Comparison of ENCODE assay signal across 33 cellular contexts in the genomic region with DNA sequence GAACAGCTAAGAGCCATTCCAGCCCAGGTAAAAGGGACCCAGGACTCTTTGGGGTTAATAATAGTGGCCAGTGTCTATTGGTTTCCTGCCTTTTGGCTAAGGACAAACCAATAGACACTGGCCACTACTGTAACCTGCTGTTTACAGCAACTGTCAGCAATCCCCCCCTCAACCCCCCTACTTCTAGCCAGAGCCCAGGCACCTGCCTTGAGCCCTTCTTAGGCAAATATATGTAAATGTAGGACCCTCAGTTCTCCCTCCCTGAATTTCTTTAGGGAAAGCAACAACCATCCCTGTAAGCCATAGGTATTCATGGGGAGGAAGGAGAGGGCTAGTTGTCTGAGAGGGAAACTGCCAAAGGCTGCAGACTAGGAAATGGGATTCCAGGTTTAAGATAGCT. TPM values are rescaled to one million over a fixed set of nuclear protein-coding genes. Genes with fewer than 3 reads are reported as not detected.
"Had no signal": no experiment of that assay in that cellular context is flagged by ENCODE, and none has a peak within 500 bp of the region (broad histone marks: within the 10 kb centered on the region; RNA-seq: fewer than 3 reads in every experiment).

No MANE protein-coding gene starts in this region.

- H3K36me3 Mint-ChIP-seq: activated naive CD4-positive, alpha-beta T cell treated with anti-CD3 and anti-CD28 coated beads, Interleukin-2, amount 10 ng/mL, durations not matched to agents 7 days and 5 days; brain; naive thymus-derived CD4-positive, alpha-beta T cell; stimulated activated effector memory CD8-positive, alpha-beta T cell treated with anti-CD3 and anti-CD28 coated beads, Interleukin-12 subunit alpha, Interleukin-12 subunit beta, amount 100 ng/mL, for 72 hours had no signal

- H3K27me3 ChIP-seq: ascending aorta, colonic mucosa, gastroesophageal sphincter, sigmoid colon, uterus had no signal

- H3K36me3 ChIP-seq: ascending aorta, cardiac muscle cell, colonic mucosa, gastroesophageal sphincter, sigmoid colon, uterus had no signal

- DNase-seq: activated CD4-positive, alpha-beta T cell treated with anti-CD3 and anti-CD28 coated beads for 36 hours; activated CD4-positive, CD25-positive, alpha-beta regulatory T cell; activated gamma-delta T cell; activated naive CD4-positive, alpha-beta T cell treated with anti-CD3 and anti-CD28 coated beads, Interleukin-2, amount 10 ng/mL, durations not matched to agents 7 days and 5 days; activated naive CD8-positive, alpha-beta T cell treated with anti-CD3 and anti-CD28 coated beads, Interleukin-2, amount 10 ng/mL, durations not matched to agents 7 days and 5 days; cerebellar nuclear complex; colonic mucosa; effector CD8-positive, alpha-beta T cell; left colon; midbrain; naive thymus-derived CD4-positive, alpha-beta T cell; occipital lobe; psoas muscle; sigmoid colon; small intestine; stimulated activated CD4-positive, alpha-beta T cell treated with anti-CD3 and anti-CD28 coated beads, Interleukin-4, amount 100 ng/mL, for 24 hours; substantia nigra; T-helper 2 cell; uterus had no signal

- ATAC-seq: activated CD4-positive, alpha-beta T cell treated with anti-CD3 and anti-CD28 coated beads for 36 hours; gastroesophageal sphincter; left colon; naive thymus-derived CD4-positive, alpha-beta T cell; psoas muscle; stimulated activated effector memory CD8-positive, alpha-beta T cell treated with anti-CD3 and anti-CD28 coated beads, Interleukin-12 subunit alpha, Interleukin-12 subunit beta, amount 100 ng/mL, for 72 hours had no signal

- H3K4me1 Mint-ChIP-seq: neural crest cell had no signal

- H3K4me2 ChIP-seq: hepatocyte had no signal

- H2AFZ ChIP-seq: hepatocyte, parathyroid adenoma had no signal

- H3K9ac ChIP-seq: parathyroid adenoma had no signal

- H3K4me3 ChIP-seq: ascending aorta, cardiac muscle cell, colonic mucosa, gastroesophageal sphincter, hepatocyte, psoas muscle, sigmoid colon, uterus had no signal

- H3K9me3 Mint-ChIP-seq: activated naive CD4-positive, alpha-beta T cell treated with anti-CD3 and anti-CD28 coated beads, Interleukin-2, amount 10 ng/mL, durations not matched to agents 7 days and 5 days; activated naive CD8-positive, alpha-beta T cell treated with anti-CD3 and anti-CD28 coated beads, Interleukin-2, amount 10 ng/mL, durations not matched to agents 7 days and 5 days; activated T-helper 1 cell treated with anti-CD3 and anti-CD28 coated beads, Interleukin-12 subunit alpha, Interleukin-12 subunit beta, Interleukin-2, Interleukin-4 antibody, amounts not matched to agents 30 ng/mL and 10 ng/mL and 1 ng/mL, durations not matched to agents 14 hours and 24 hours and 36 hours; neural crest cell; stimulated activated effector memory CD8-positive, alpha-beta T cell treated with anti-CD3 and anti-CD28 coated beads, Interleukin-12 subunit alpha, Interleukin-12 subunit beta, amount 100 ng/mL, for 72 hours; stimulated activated naive CD8-positive, alpha-beta T cell treated with anti-CD3 and anti-CD28 coated beads, Interleukin-15, Interleukin-2, amounts not matched to agents 100 ng/mL and 50 ng/mL, for 24 hours; type B pancreatic cell had no signal

- H3K4me3 Mint-ChIP-seq: activated CD4-positive, alpha-beta T cell treated with anti-CD3 and anti-CD28 coated beads for 36 hours; activated naive CD4-positive, alpha-beta T cell treated with anti-CD3 and anti-CD28 coated beads, Interleukin-2, amount 10 ng/mL, durations not matched to agents 7 days and 5 days; activated naive CD8-positive, alpha-beta T cell treated with anti-CD3 and anti-CD28 coated beads, Interleukin-2, amount 10 ng/mL, durations not matched to agents 7 days and 5 days; activated T-helper 1 cell treated with anti-CD3 and anti-CD28 coated beads, Interleukin-12 subunit alpha, Interleukin-12 subunit beta, Interleukin-2, Interleukin-4 antibody, amounts not matched to agents 30 ng/mL and 10 ng/mL and 1 ng/mL, durations not matched to agents 14 hours and 24 hours and 36 hours; brain; naive thymus-derived CD4-positive, alpha-beta T cell; neural crest cell; stimulated activated effector memory CD8-positive, alpha-beta T cell treated with anti-CD3 and anti-CD28 coated beads, Interleukin-12 subunit alpha, Interleukin-12 subunit beta, amount 100 ng/mL, for 72 hours; stimulated activated naive CD8-positive, alpha-beta T cell treated with anti-CD3 and anti-CD28 coated beads, Interleukin-15, Interleukin-2, amounts not matched to agents 100 ng/mL and 50 ng/mL, for 24 hours had no signal

- H3K27ac Mint-ChIP-seq: activated CD4-positive, alpha-beta T cell treated with anti-CD3 and anti-CD28 coated beads for 36 hours; activated naive CD4-positive, alpha-beta T cell treated with anti-CD3 and anti-CD28 coated beads, Interleukin-2, amount 10 ng/mL, durations not matched to agents 7 days and 5 days; activated naive CD8-positive, alpha-beta T cell treated with anti-CD3 and anti-CD28 coated beads, Interleukin-2, amount 10 ng/mL, durations not matched to agents 7 days and 5 days; activated T-helper 1 cell treated with anti-CD3 and anti-CD28 coated beads, Interleukin-12 subunit alpha, Interleukin-12 subunit beta, Interleukin-2, Interleukin-4 antibody, amounts not matched to agents 30 ng/mL and 10 ng/mL and 1 ng/mL, durations not matched to agents 14 hours and 24 hours and 36 hours; brain; naive thymus-derived CD4-positive, alpha-beta T cell; stimulated activated effector memory CD8-positive, alpha-beta T cell treated with anti-CD3 and anti-CD28 coated beads, Interleukin-12 subunit alpha, Interleukin-12 subunit beta, amount 100 ng/mL, for 72 hours; stimulated activated naive CD8-positive, alpha-beta T cell treated with anti-CD3 and anti-CD28 coated beads, Interleukin-15, Interleukin-2, amounts not matched to agents 100 ng/mL and 50 ng/mL, for 24 hours; type B pancreatic cell had no signal

- H3K27ac ChIP-seq: ascending aorta, cardiac muscle cell, colonic mucosa, hepatocyte, parathyroid adenoma, psoas muscle, uterus had no signal

- H3K4me1 ChIP-seq: ascending aorta, colonic mucosa, parathyroid adenoma, psoas muscle, uterus had no signal

- H3K9me3 ChIP-seq: ascending aorta, colonic mucosa, gastroesophageal sphincter, psoas muscle, sigmoid colon, uterus had no signal

- H3K79me2 ChIP-seq: hepatocyte, parathyroid adenoma had no signal

RNA-seq across cellular contexts. Expression of a gene that starts 22.3 kb away (rescaled TPM):
- total RNA-seq: activated CD4-positive, alpha-beta T cell treated with anti-CD3 and anti-CD28 coated beads for 36 hours; activated T-helper 1 cell treated with anti-CD3 and anti-CD28 coated beads, Interleukin-12 subunit alpha, Interleukin-12 subunit beta, Interleukin-2, Interleukin-4 antibody, amounts not matched to agents 30 ng/mL and 10 ng/mL and 1 ng/mL, durations not matched to agents 14 hours and 24 hours and 36 hours; cardiac muscle cell; colonic mucosa; dermis microvascular lymphatic vessel endothelial cell; liver; occipital lobe had no signal
- polyA plus RNA-seq: cardiac muscle cell; naive thymus-derived CD4-positive, alpha-beta T cell had no signal

RNA-seq across cellular contexts. Expression of a gene that starts 43.1 kb away (rescaled TPM):
- total RNA-seq: activated CD4-positive, alpha-beta T cell treated with anti-CD3 and anti-CD28 coated beads for 36 hours; activated naive CD8-positive, alpha-beta T cell treated with anti-CD3 and anti-CD28 coated beads, Interleukin-2, amount 10 ng/mL, durations not matched to agents 7 days and 5 days; activated T-helper 1 cell treated with anti-CD3 and anti-CD28 coated beads, Interleukin-12 subunit alpha, Interleukin-12 subunit beta, Interleukin-2, Interleukin-4 antibody, amounts not matched to agents 30 ng/mL and 10 ng/mL and 1 ng/mL, durations not matched to agents 14 hours and 24 hours and 36 hours; ascending aorta; cardiac muscle cell; colonic mucosa; dermis microvascular lymphatic vessel endothelial cell; left colon; liver; naive thymus-derived CD4-positive, alpha-beta T cell; occipital lobe had no signal
- polyA plus RNA-seq: cardiac muscle cell; liver; naive thymus-derived CD4-positive, alpha-beta T cell; thymus had no signal

RNA-seq across cellular contexts. Expression of a gene that starts 47.7 kb away (rescaled TPM):
- total RNA-seq: activated CD4-positive, alpha-beta T cell treated with anti-CD3 and anti-CD28 coated beads for 36 hours; activated naive CD8-positive, alpha-beta T cell treated with anti-CD3 and anti-CD28 coated beads, Interleukin-2, amount 10 ng/mL, durations not matched to agents 7 days and 5 days; activated T-helper 1 cell treated with anti-CD3 and anti-CD28 coated beads, Interleukin-12 subunit alpha, Interleukin-12 subunit beta, Interleukin-2, Interleukin-4 antibody, amounts not matched to agents 30 ng/mL and 10 ng/mL and 1 ng/mL, durations not matched to agents 14 hours and 24 hours and 36 hours; cardiac muscle cell; dermis microvascular lymphatic vessel endothelial cell; left colon; naive thymus-derived CD4-positive, alpha-beta T cell; occipital lobe; sigmoid colon had no signal
- polyA plus RNA-seq: cardiac muscle cell; liver; naive thymus-derived CD4-positive, alpha-beta T cell; sigmoid colon had no signal
